8 cellular contexts compared by ENCODE assay signal in genomic region chr11:95790933-95791247, GRCh38. TPM values are rescaled to one million over a fixed set of nuclear protein-coding genes. Genes with fewer than 3 reads are reported as not detected.
DNase-seq lines count a peak whose midpoint lies in the region; ATAC-seq, FAIRE-seq and TF ChIP-seq lines count a peak whose summit lies in the region.

No MANE protein-coding gene starts in this region.

- H3K14ac ChIP-seq in H1 (ENCODE audit: insufficient read length) (no peak overlapping the region), mesenchymal stem cell (ENCODE audit: low read length in 2 of 2) (no peak overlapping the region)

- H2BK15ac ChIP-seq in H1 (ENCODE audit: low read length) (no peak overlapping the region), mesenchymal stem cell (ENCODE audit: low read depth, poor library complexity, severe bottlenecking) (no peak overlapping the region)

- H2BK120ac ChIP-seq in H1 (replicated peaks; ENCODE audit: low read depth, low read length) (no peak overlapping the region), mesenchymal stem cell (ENCODE audit: low read depth, low read length) (no peak overlapping the region)

- H3K18ac ChIP-seq in H1 (ENCODE audit: extremely low read depth, low read length) = no peak overlapping the region
- peak overlapping the region in 1 of 2 experiments; percentile 88 for H3K18ac ChIP-seq in mesenchymal stem cell (ENCODE audit: low read depth in 1 of 2, low read length in 2 of 2)

- H3K4me1 Mint-ChIP-seq in Calu3 (ENCODE audit: low read depth, unreplicated experiment) (peaks cover 30% of the 10 kb centered on the region), HFFc6 (ENCODE audit: low read depth) (peaks cover 44% of the 10 kb centered on the region)
- peaks cover 56% of the 10 kb centered on the region for H3K4me1 Mint-ChIP-seq in activated CD4-positive, alpha-beta memory T cell treated with anti-CD3 and anti-CD28 coated beads for 36 hours (ENCODE audit: low read depth)

- H2AFZ ChIP-seq in H1 (ENCODE audit: low read length) (0 out of 2 replicates have a peak overlapping the region, but pooled peaks have one; percentile 7), mesenchymal stem cell (ENCODE audit: low read depth, low read length) (peak overlapping the region; percentile 6)

- ATAC-seq in HG03196 (IDR thresholded peaks at IDR 0.05; ENCODE audit: unreplicated experiment) = no peak

- H3K4me3 ChIP-seq in H1 (ENCODE audit: extremely low read depth in 1 of 4, insufficient read depth in 2 of 4, low read depth in 3 of 4, low read length in 4 of 4) (peak overlapping the region; percentile 84 to 95 (median 92)), mesenchymal stem cell (ENCODE audit: insufficient read depth in 1 of 2, low read depth in 1 of 2, low read length in 2 of 2) (peak overlapping the region; percentile 85 to 97)

- POLR2A ChIA-PET in activated CD4-positive, alpha-beta memory T cell treated with anti-CD3 and anti-CD28 coated beads for 36 hours (lab: Charles Lee) = interaction anchor here (0.8 to 3.1 kb wide), 10 partner anchors 42 to 724 kb away, joined by 3 to 23 read pairs (median 3); partner anchors contain the start of genes CCDC82, JRKL, MAML2 and SESN3
- POLR2A ChIA-PET in H1 (lab: Charles Lee; ENCODE audit: partially characterized antibody) = interaction anchor here (0.6 to 2.9 kb wide), 11 partner anchors 9 to 724 kb away, joined by 3 to 20 read pairs (median 7); partner anchors contain the start of genes CCDC82, JRKL and SRSF8

- peak overlapping the region; percentile 68 to 84 for H3K4me2 ChIP-seq in H1 (ENCODE audit: insufficient read depth in 1 of 2, low read depth in 2 of 2, low read length in 2 of 2)
- H3K4me2 ChIP-seq in mesenchymal stem cell (ENCODE audit: low read length, poor library complexity, severe bottlenecking) = peak overlapping the region; percentile 67

- H3K36me3 ChIP-seq in H1 (ENCODE audit: control insufficient read depth in 2 of 4, insufficient read depth in 4 of 4, low read length in 3 of 4) (peaks cover 2 to 15% (median 4%) of the 10 kb centered on the region in 4 experiments; a peak in 6 of 8 replicates), mesenchymal stem cell (ENCODE audit: control insufficient read depth in 1 of 2, insufficient read depth in 2 of 2, low read depth in 1 of 2, low read length in 2 of 2) (peaks cover 3 to 20% of the 10 kb centered on the region in 2 experiments)

- H2BK20ac ChIP-seq in H1 (ENCODE audit: low read length) = no peak overlapping the region

- intact Hi-C loops in Calu3 (cut with micrococcal nuclease; ENCODE audit: unreplicated experiment) = loop anchor here (5.0 kb wide), 1 partner anchor 601 kb away; the partner anchor contains the start of gene JRKL
- intact Hi-C loops in activated CD4-positive, alpha-beta memory T cell treated with anti-CD3 and anti-CD28 coated beads for 36 hours (cut with micrococcal nuclease) = loop anchor here (1.0 to 5.0 kb wide), 10 partner anchors 131 to 1662 kb away; partner anchors contain the start of genes ANKRD49, CCDC82, CWC15 and ENDOD1

- H3K4me3 Mint-ChIP-seq in Calu3 (ENCODE audit: low read depth, unreplicated experiment) (peak overlapping the region; percentile 73), HFFc6 (peak overlapping the region; percentile 100)
- H3K4me3 Mint-ChIP-seq in activated CD4-positive, alpha-beta memory T cell treated with anti-CD3 and anti-CD28 coated beads for 36 hours = peak overlapping the region; percentile 95

- TF ChIP-seq EP300 in H1 (IDR thresholded peaks at IDR 0.05; ENCODE audit: borderline replicate concordance in 1 of 2, low read depth in 2 of 2, low read length in 2 of 2) = no peak

- peak overlapping the region; percentile 31 for H4K5ac ChIP-seq in H1 (ENCODE audit: insufficient read length, low read depth, low read length)

- H2AK5ac ChIP-seq in H1 (ENCODE audit: low read depth, low read length) (no peak overlapping the region), mesenchymal stem cell (ENCODE audit: low read length, severe bottlenecking) (no peak overlapping the region)

- CTCF ChIA-PET in Calu3 (lab: Charles Lee) = interaction anchor here (0.6 kb wide), 1 partner anchor 1048 kb away, joined by 4 read pairs; no protein-coding TSS in a partner anchor
- CTCF ChIA-PET in activated CD4-positive, alpha-beta memory T cell treated with anti-CD3 and anti-CD28 coated beads for 36 hours (lab: Charles Lee) = interaction anchor here (1.1 to 3.0 kb wide), 7 partner anchors 11 to 639 kb away, joined by 3 to 9 read pairs (median 4); partner anchors contain the start of genes CCDC82, JRKL, MAML2 and SESN3
- CTCF ChIA-PET in H1 (lab: Charles Lee; ENCODE audit: partially characterized antibody) = interaction anchor here (1.0 to 3.1 kb wide), 4 partner anchors 10 to 639 kb away, joined by 3 to 9 read pairs (median 6); no protein-coding TSS in a partner anchor

- H3K23me2 ChIP-seq in H1 (ENCODE audit: low read depth, low read length) = peaks cover 6% of the 10 kb centered on the region

- H2BK12ac ChIP-seq in H1 (ENCODE audit: low read depth, low read length) (peak overlapping the region; percentile 54; the same call in 1 of the 2 replicates), mesenchymal stem cell (ENCODE audit: low read length in 2 of 2) (no peak overlapping the region)

- no peak overlapping the region for H3K4ac ChIP-seq in H1 (replicated peaks; ENCODE audit: insufficient read length, low read depth, low read length)
- H3K4ac ChIP-seq in mesenchymal stem cell (ENCODE audit: low read depth in 1 of 2, low read length in 2 of 2) = peak overlapping the region in 1 of 2 experiments; percentile 20

- H3K27ac ChIP-seq in H1 (ENCODE audit: low read depth, low read length) (peak overlapping the region; percentile 98), mesenchymal stem cell (ENCODE audit: low read length, poor library complexity, severe bottlenecking) (peak overlapping the region; percentile 90)

- H3K4me1 ChIP-seq in H1 (replicated peaks in 1 of 4; ENCODE audit: control insufficient read depth in 3 of 4, insufficient read depth in 4 of 4, low read length in 3 of 4) = peaks cover 0 to 9% (median 0%) of the 10 kb centered on the region in 4 experiments; a peak in 1 of 7 replicates
- H3K4me1 ChIP-seq in mesenchymal stem cell (ENCODE audit: control insufficient read depth, insufficient read depth, low read depth, low read length) = peaks cover 2% of the 10 kb centered on the region

- H3K9me3 ChIP-seq in H1 (ENCODE audit: insufficient read depth in 2 of 2, low read depth in 1 of 2, low read length in 1 of 2) (no peaks in the 10 kb centered on the region), mesenchymal stem cell (ENCODE audit: control insufficient read depth, low read length) (no peaks in the 10 kb centered on the region)

- peaks cover 17 to 68% of the 10 kb centered on the region in 2 experiments for H3K79me2 ChIP-seq in H1 (ENCODE audit: control insufficient read depth in 1 of 2, insufficient read depth in 2 of 2, low read length in 2 of 2)

- H4K8ac ChIP-seq in H1 (ENCODE audit: extremely low read depth, insufficient read depth, low read length) (peak overlapping the region; percentile 99), mesenchymal stem cell (ENCODE audit: low read length) (peak overlapping the region; percentile 45)

- 2% methylated on average over 16 of the region's 16 CpGs; no CpG with 5 or more reads in 1 of the 2 experiments for WGBS in H1 (ENCODE audit: extremely low coverage in 1 of 2, insufficient coverage in 1 of 2, insufficient read length in 1 of 2, insufficient replicate concordance in 2 of 2, low coverage in 1 of 2, low lambda C conversion rate in 2 of 2, missing lambda C conversion rate in 1 of 2), 2 experiments
- WGBS in mesenchymal stem cell = under 1% methylated on average over 11 of the region's 16 CpGs

- peak; percentile 18 to 68; a peak in 2 of 3 replicates for TF ChIP-seq POLR2A in H1 (IDR thresholded peaks at IDR 0.05; ENCODE audit: control extremely low read depth in 1 of 2, low read depth in 2 of 2, low read length in 2 of 2)

- no peak overlapping the region for H3K23ac ChIP-seq in H1 (ENCODE audit: insufficient read length)
- H3K23ac ChIP-seq in mesenchymal stem cell (ENCODE audit: low read length in 2 of 2) = peak overlapping the region in 1 of 2 experiments; percentile 22

- H3K56ac ChIP-seq in H1 (replicated peaks; ENCODE audit: insufficient read length, low read depth, low read length) = peak overlapping the region; percentile 81

- H3K27me3 ChIP-seq in H1 (replicated peaks in 1 of 4; ENCODE audit: control insufficient read depth in 3 of 4, extremely low read depth in 1 of 4, insufficient read depth in 3 of 4, low read length in 3 of 4) (no peaks in the 10 kb centered on the region), mesenchymal stem cell (ENCODE audit: control insufficient read depth in 1 of 2, insufficient read depth in 1 of 2, low read length in 2 of 2) (no peaks in the 10 kb centered on the region)

- H3K27ac Mint-ChIP-seq in Calu3 (ENCODE audit: unreplicated experiment) = peak overlapping the region; percentile 60
- H3K27ac Mint-ChIP-seq in HFFc6 = peak overlapping the region; percentile 100
- H3K27ac Mint-ChIP-seq in activated CD4-positive, alpha-beta memory T cell treated with anti-CD3 and anti-CD28 coated beads for 36 hours = peak overlapping the region; percentile 100

- no peak for FAIRE-seq in H1 (lab: Jason Lieb, UNC)

- H4K91ac ChIP-seq in H1 (replicated peaks; ENCODE audit: insufficient read length, low read length) = peak overlapping the region; percentile 7
- H4K91ac ChIP-seq in mesenchymal stem cell (ENCODE audit: low read length) = peak overlapping the region; percentile 81

- H3K27me3 Mint-ChIP-seq in Calu3 (ENCODE audit: unreplicated experiment) = no peaks in the 10 kb centered on the region
- peaks cover 2% of the 10 kb centered on the region for H3K27me3 Mint-ChIP-seq in HFFc6 (ENCODE audit: insufficient read depth)
- no peaks in the 10 kb centered on the region for H3K27me3 Mint-ChIP-seq in activated CD4-positive, alpha-beta memory T cell treated with anti-CD3 and anti-CD28 coated beads for 36 hours

- H3K36me3 Mint-ChIP-seq in Calu3 (ENCODE audit: insufficient read depth, unreplicated experiment) (peaks cover 66% of the 10 kb centered on the region), HFFc6 (ENCODE audit: low read depth) (peaks cover 20% of the 10 kb centered on the region; the same call in 1 of the 2 replicates)
- peaks cover 52% of the 10 kb centered on the region for H3K36me3 Mint-ChIP-seq in activated CD4-positive, alpha-beta memory T cell treated with anti-CD3 and anti-CD28 coated beads for 36 hours

- TF ChIP-seq RAD21 in H1 (IDR thresholded peaks at IDR 0.05 in 1 of 2, conservative IDR thresholded peaks at IDR 0.05 in 1 of 2; ENCODE audit: low read depth in 2 of 2, low read length in 2 of 2) = no peak

- H3K9ac ChIP-seq in H1 (replicated peaks in 1 of 4; ENCODE audit: extremely low read depth in 1 of 4, low read depth in 3 of 4, low read length in 3 of 4) (peak overlapping the region; percentile 68 to 98 (median 95)), mesenchymal stem cell (ENCODE audit: low read length) (peak overlapping the region; percentile 96)

- TF ChIP-seq CTCF in Calu3 (IDR thresholded peaks at IDR 0.05; ENCODE audit: unreplicated experiment) (no peak), HFFc6 (IDR thresholded peaks at IDR 0.05) (no peak), H1 (IDR thresholded peaks at IDR 0.05; ENCODE audit: control extremely low read depth in 1 of 3, insufficient read depth in 1 of 3, low read depth in 1 of 3, low read length in 3 of 3) (no peak)

- H4K20me1 ChIP-seq in H1 (replicated peaks in 1 of 2; ENCODE audit: control insufficient read depth in 1 of 2, insufficient read depth in 2 of 2, low read length in 2 of 2) = peaks cover 2 to 6% of the 10 kb centered on the region in 2 experiments

- H3K79me1 ChIP-seq in H1 (ENCODE audit: low read depth, low read length) = no peaks in the 10 kb centered on the region
- peaks cover 7% of the 10 kb centered on the region for H3K79me1 ChIP-seq in mesenchymal stem cell (replicated peaks; ENCODE audit: low read length, poor library complexity, severe bottlenecking)

- H3K9me3 Mint-ChIP-seq in Calu3 (ENCODE audit: low read depth, unreplicated experiment) (no peaks in the 10 kb centered on the region), HFFc6 (no peaks in the 10 kb centered on the region)
- no peaks in the 10 kb centered on the region for H3K9me3 Mint-ChIP-seq in activated CD4-positive, alpha-beta memory T cell treated with anti-CD3 and anti-CD28 coated beads for 36 hours

- DNase-seq in Calu3 = peak; percentile 58
- DNase-seq in HFFc6 = peak; percentile 30
- DNase-seq in NCI-H510A treated with DMSO at 0.1 percent for 48 hours (lab: John Stamatoyannopoulos, UW) = peak; percentile 53
- peak; percentile 77 for DNase-seq in activated CD4-positive, alpha-beta memory T cell treated with anti-CD3 and anti-CD28 coated beads for 36 hours
- DNase-seq in H1 (ENCODE audit: low read depth in 1 of 2, low spot score in 2 of 2) = no peak
- peak; percentile 70 for DNase-seq in mesenchymal stem cell
- peak; percentile 29 for DNase-seq in stimulated activated CD8-positive, alpha-beta memory T cell treated with anti-CD3 and anti-CD28 coated beads, Interleukin-15, amount 100 ng/mL, for 1 hour (ENCODE audit: low read depth)

- peak overlapping the region; percentile 87; the same call in 1 of the 2 replicates for H2BK5ac ChIP-seq in H1 (ENCODE audit: low read depth, low read length)
- peak overlapping the region; percentile 94 for H2BK5ac ChIP-seq in mesenchymal stem cell (ENCODE audit: low read depth, low read length, poor library complexity, severe bottlenecking)

- BruUV-seq in Calu3 (replicated peaks; lab: Mats Ljungman, UMichigan) = no TSS peak

RNA-seq across cellular contexts. Expression of gene CEP57, which starts 0.6 kb away (rescaled TPM):
- total RNA-seq in Calu3 (2022) = 58.7 and 59.4 TPM in 2 replicates
- total RNA-seq in HFFc6 (2021; fragmentation: NEBNext Ultra II Directional; extraction: Animal tissue kit (Norgen Biotek cat#: 25700)) = 10 to 100 TPM; 24.9 to 29.5 (median 26.6) TPM
- 100 to 1,000 TPM; 115 to 117 TPM for total RNA-seq in activated CD4-positive, alpha-beta memory T cell treated with anti-CD3 and anti-CD28 coated beads for 36 hours
- total RNA-seq in H1 (2021; fragmentation: NEBNext Ultra II Directional; extraction: Animal tissue kit (Norgen Biotek cat#: 25700)) = 71.2 and 72.7 TPM in 2 replicates
- 26.3 and 30.4 TPM in 2 replicates for polyA plus RNA-seq in H1 (2011; rRNA removed)
- 32.0 TPM for polyA plus RNA-seq in H1 (2011; cell fraction: cytosol; rRNA removed)
- 36.0 TPM for polyA plus RNA-seq in H1 (2011; cell fraction: nucleus; rRNA removed)
- 37.8 to 70.7 TPM (median 46.3 TPM) in 4 replicates for polyA plus RNA-seq in H1 (2012, experiment 1 of 2)
- 2.9 TPM for polyA plus RNA-seq in H1 (2012, experiment 2 of 2)
- polyA plus RNA-seq in H1 (2013, experiment 1 of 2) = 61.8 TPM
- 54.2 TPM for polyA plus RNA-seq in H1 (2013, experiment 2 of 2)
- polyA minus RNA-seq in H1 (2011; rRNA and poly(A)+ RNA removed) = 41.3 and 60.9 TPM in 2 replicates
- polyA minus RNA-seq in H1 (2011; cell fraction: cytosol; rRNA and poly(A)+ RNA removed) = 34.8 TPM
- polyA minus RNA-seq in H1 (2011; cell fraction: nucleus; rRNA and poly(A)+ RNA removed) = 104 TPM
- 25.9 TPM for polyA plus RNA-seq in mesenchymal stem cell (2013, experiment 1 of 2)
- polyA plus RNA-seq in mesenchymal stem cell (2013, experiment 2 of 2) = 26.4 TPM

RNA-seq across cellular contexts. Expression of gene FAM76B, which starts 1.3 kb away (rescaled TPM):
- 20.4 and 28.2 TPM in 2 replicates for total RNA-seq in Calu3 (2022)
- total RNA-seq in HFFc6 (2021; fragmentation: NEBNext Ultra II Directional; extraction: Animal tissue kit (Norgen Biotek cat#: 25700)) = 10 to 100 TPM in 2 of 6 experiments, 1 to 10 TPM in 4; 7.2 to 11.9 (median 9.2) TPM
- total RNA-seq in activated CD4-positive, alpha-beta memory T cell treated with anti-CD3 and anti-CD28 coated beads for 36 hours = 10 to 100 TPM; 45.0 to 45.9 TPM
- 22.3 and 25.2 TPM in 2 replicates for total RNA-seq in H1 (2021; fragmentation: NEBNext Ultra II Directional; extraction: Animal tissue kit (Norgen Biotek cat#: 25700))
- polyA plus RNA-seq in H1 (2011; rRNA removed) = 7.3 and 11.0 TPM in 2 replicates
- 17.1 TPM for polyA plus RNA-seq in H1 (2011; cell fraction: cytosol; rRNA removed)
- 15.4 TPM for polyA plus RNA-seq in H1 (2011; cell fraction: nucleus; rRNA removed)
- polyA plus RNA-seq in H1 (2012, experiment 1 of 2) = 13.0 to 23.0 TPM (median 16.7 TPM) in 4 replicates
- polyA plus RNA-seq in H1 (2012, experiment 2 of 2) = 2.1 TPM
- 29.6 TPM for polyA plus RNA-seq in H1 (2013, experiment 1 of 2)
- polyA plus RNA-seq in H1 (2013, experiment 2 of 2) = 22.6 TPM
- 19.2 and 19.4 TPM in 2 replicates for polyA minus RNA-seq in H1 (2011; rRNA and poly(A)+ RNA removed)
- polyA minus RNA-seq in H1 (2011; cell fraction: cytosol; rRNA and poly(A)+ RNA removed) = 19.8 TPM
- 48.5 TPM for polyA minus RNA-seq in H1 (2011; cell fraction: nucleus; rRNA and poly(A)+ RNA removed)
- polyA plus RNA-seq in mesenchymal stem cell (2013, experiment 1 of 2) = 16.6 TPM
- polyA plus RNA-seq in mesenchymal stem cell (2013, experiment 2 of 2) = 16.8 TPM

Comparison
In these comparisons a context has a peak if more than half of its experiments do, and no peak if none do; other contexts are left out.
1. DNase-seq: peak in Calu3 (single experiment), HFFc6 (single experiment), NCI-H510A treated with DMSO at 0.1 percent for 48 hours (single experiment), activated CD4-positive, alpha-beta memory T cell treated with anti-CD3 and anti-CD28 coated beads for 36 hours (single experiment), mesenchymal stem cell (single experiment) and stimulated activated CD8-positive, alpha-beta memory T cell treated with anti-CD3 and anti-CD28 coated beads, Interleukin-15, amount 100 ng/mL, for 1 hour (single experiment); none in H1 (0 of 2).
2. Peak in every context shown above with its lines, with median percentiles within 50 percentile points of each other: H3K27ac Mint-ChIP-seq and H3K4me3 Mint-ChIP-seq.